ENCODE assay signal across 17 cellular contexts in the genomic region with DNA sequence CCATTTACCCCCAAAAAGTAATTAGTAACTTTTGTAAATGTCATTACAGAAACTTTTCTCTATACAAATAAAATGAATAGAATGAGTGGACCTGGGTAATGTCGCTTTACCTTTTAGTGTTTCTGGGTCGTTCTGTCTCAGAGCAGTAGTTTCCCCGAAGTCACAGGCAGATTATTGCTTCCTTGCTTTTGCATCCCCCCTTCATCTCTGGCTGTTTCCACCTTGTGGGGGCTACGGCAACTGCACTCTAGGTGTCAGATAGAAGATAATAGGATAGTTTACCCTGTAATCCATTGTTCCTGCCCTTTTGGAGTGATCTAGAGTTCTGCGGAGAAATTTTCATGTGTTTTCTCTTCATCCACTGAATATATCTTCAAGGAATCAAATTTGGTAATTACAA.
A peak's percentile ranks its signal among the peaks of the same experiment; 100 is the strongest.
DNase-seq lines count a peak whose midpoint lies in the region; ATAC-seq and TF ChIP-seq lines count a peak whose summit lies in the region.
"Had no signal": no experiment of that assay in that cellular context is flagged by ENCODE, and none has a peak within 500 bp of the region (broad histone marks: within the 10 kb centered on the region; RNA-seq: fewer than 3 reads in every experiment).

No MANE protein-coding gene starts in this region.

- no peaks in the 10 kb centered on the region for H3K4me1 Mint-ChIP-seq in naive thymus-derived CD4-positive, alpha-beta T cell
- H3K4me1 Mint-ChIP-seq: stimulated activated naive B cell treated with anti-CD40 and anti-IgM and Interleukin-4, amounts not matched to agents 10 μg/mL and 1 μg/mL and 100 μg/mL, for 72 hours had no signal

- intact Hi-C loops in A673 (cut with micrococcal nuclease; ENCODE audit: unreplicated experiment): no loop called here
- intact Hi-C loops in naive thymus-derived CD4-positive, alpha-beta T cell (cut with micrococcal nuclease): no loop called here

- TF ChIP-seq RAD21 in SK-N-SH (IDR thresholded peaks at IDR 0.05; ENCODE audit: low read length): peak; percentile 38

- H3K27me3 ChIP-seq in A673 (replicated peaks; ENCODE audit: insufficient read depth, low read depth, low read length, poor library complexity) (no peaks in the 10 kb centered on the region), HAP-1 (ENCODE audit: low read depth) (no peaks in the 10 kb centered on the region), SK-N-SH (ENCODE audit: insufficient read depth) (no peaks in the 10 kb centered on the region), foreskin keratinocyte (no peaks in the 10 kb centered on the region)
- no peaks in the 10 kb centered on the region for H3K27me3 ChIP-seq in naive thymus-derived CD4-positive, alpha-beta T cell (ENCODE audit: control insufficient read depth in 2 of 2, insufficient read depth in 2 of 2, low read length in 2 of 2)

- no peak for TF ChIP-seq CTCF in A673 (conservative IDR thresholded peaks at IDR 0.05; ENCODE audit: low read depth, low read length)
- peak; percentile 38 for TF ChIP-seq CTCF in SK-N-SH (IDR thresholded peaks at IDR 0.05)
- TF ChIP-seq CTCF in foreskin keratinocyte (conservative IDR thresholded peaks at IDR 0.05): peak; percentile 6
- no peak for TF ChIP-seq CTCF in GM13976 (IDR thresholded peaks at IDR 0.05; ENCODE audit: borderline replicate concordance, control extremely low read depth, extremely low read depth, insufficient read depth, missing control alignments)

- H3K27me3 Mint-ChIP-seq in naive thymus-derived CD4-positive, alpha-beta T cell: no peaks in the 10 kb centered on the region
- H3K27me3 Mint-ChIP-seq: stimulated activated naive B cell treated with anti-CD40 and anti-IgM and Interleukin-4, amounts not matched to agents 10 μg/mL and 1 μg/mL and 100 μg/mL, for 72 hours had no signal

- H3K9ac ChIP-seq in SK-N-SH: no peak overlapping the region

- peaks cover 9% of the 10 kb centered on the region for H3F3A ChIP-seq in SK-N-SH (replicated peaks; ENCODE audit: insufficient read depth)

- POLR2A ChIA-PET in A673 (lab: Charles Lee; ENCODE audit: low non-redundant PET) (no interaction called here), SK-N-SH (lab: Yijun Ruan, JAX) (no interaction called here)
- POLR2A ChIA-PET in naive thymus-derived CD4-positive, alpha-beta T cell (lab: Charles Lee): no interaction called here

- H3K79me2 ChIP-seq in SK-N-SH (ENCODE audit: insufficient read depth): peaks cover 47% of the 10 kb centered on the region

- H4K20me1 ChIP-seq in SK-N-SH (ENCODE audit: insufficient read depth): no peaks in the 10 kb centered on the region

- H3K9me2 ChIP-seq in SK-N-SH: no peaks in the 10 kb centered on the region

- no peak overlapping the region for H2AFZ ChIP-seq in SK-N-SH (ENCODE audit: low read depth)

- no peak overlapping the region for H3K4me2 ChIP-seq in SK-N-SH

- H3K4me3 Mint-ChIP-seq in naive thymus-derived CD4-positive, alpha-beta T cell: no peak overlapping the region
- H3K4me3 Mint-ChIP-seq: stimulated activated naive B cell treated with anti-CD40 and anti-IgM and Interleukin-4, amounts not matched to agents 10 μg/mL and 1 μg/mL and 100 μg/mL, for 72 hours had no signal

- no peak overlapping the region for H3K4me3 ChIP-seq in A673 (ENCODE audit: low read depth, low read length, poor library complexity, severe bottlenecking)
- no peak overlapping the region for H3K4me3 ChIP-seq in HAP-1
- H3K4me3 ChIP-seq in SK-N-SH (ENCODE audit: low read depth in 2 of 2, low read length in 1 of 2): no peak overlapping the region
- no peak overlapping the region for H3K4me3 ChIP-seq in naive thymus-derived CD4-positive, alpha-beta T cell (ENCODE audit: low read length)

- 90% methylated on average over 5 of the region's 5 CpGs for WGBS in SK-N-SH (ENCODE audit: low lambda C conversion rate)

- no TSS peak for BruUV-seq in A673 (replicated peaks; lab: Mats Ljungman, UMichigan)

- H3K36me3 Mint-ChIP-seq in naive thymus-derived CD4-positive, alpha-beta T cell: no peaks in the 10 kb centered on the region
- H3K36me3 Mint-ChIP-seq: stimulated activated naive B cell treated with anti-CD40 and anti-IgM and Interleukin-4, amounts not matched to agents 10 μg/mL and 1 μg/mL and 100 μg/mL, for 72 hours had no signal

- TF ChIP-seq EP300 in SK-N-SH (IDR thresholded peaks at IDR 0.05; ENCODE audit: borderline replicate concordance in 1 of 2, low read depth in 1 of 2, low read length in 1 of 2): no peak

- H3K36me3 ChIP-seq in A673 (ENCODE audit: insufficient read depth, low read length, poor library complexity, severe bottlenecking) (no peaks in the 10 kb centered on the region), HAP-1 (replicated peaks) (no peaks in the 10 kb centered on the region), SK-N-SH (replicated peaks in 1 of 2; ENCODE audit: control insufficient read depth in 1 of 2, insufficient read depth in 2 of 2, low read length in 1 of 2) (peaks cover 0 to 6% of the 10 kb centered on the region in 2 experiments)
- H3K36me3 ChIP-seq in naive thymus-derived CD4-positive, alpha-beta T cell (ENCODE audit: control insufficient read depth in 2 of 3, insufficient read depth in 3 of 3, low read length in 3 of 3): no peaks in the 10 kb centered on the region

- CTCF ChIA-PET in A673 (lab: Charles Lee): no interaction called here
- CTCF ChIA-PET in SK-N-SH (lab: Yijun Ruan, JAX): interaction anchor here (1.5 kb wide), 1 partner anchor 15 kb away, joined by 4 read pairs; no protein-coding TSS in a partner anchor
- CTCF ChIA-PET in naive thymus-derived CD4-positive, alpha-beta T cell (lab: Charles Lee): no interaction called here

- H3K27ac Mint-ChIP-seq in naive thymus-derived CD4-positive, alpha-beta T cell: no peak overlapping the region
- H3K27ac Mint-ChIP-seq: stimulated activated naive B cell treated with anti-CD40 and anti-IgM and Interleukin-4, amounts not matched to agents 10 μg/mL and 1 μg/mL and 100 μg/mL, for 72 hours had no signal

- DNase-seq in A673 (ENCODE audit: low spot score) (peak; percentile 5), HAP-1 (ENCODE audit: low spot score in 2 of 2) (peak; percentile 72), SK-N-SH (peak; percentile 25), foreskin keratinocyte (no peak), GM13976 (ENCODE audit: low spot score) (no peak)
- no peak for DNase-seq in naive thymus-derived CD4-positive, alpha-beta T cell
- DNase-seq: activated T-cell treated with anti-CD3 and anti-CD28 coated beads, Interleukin-2, amount 50 U/mL, for 48 hours; anterior cingulate cortex; effector CD4-positive, alpha-beta T cell; EL; MV-4-11; SHP77 treated with DMSO at 0.1 percent for 48 hours; stimulated activated naive B cell treated with anti-CD40 and anti-IgM and Interleukin-4, amounts not matched to agents 10 μg/mL and 1 μg/mL and 100 μg/mL, for 72 hours had no signal

- in situ Hi-C loops in HAP-1 (cut with MboI; ENCODE audit: low sequenced_read_pairs) (no loop called here), GM13976 (cut with MboI; ENCODE audit: low sequenced_read_pairs, unreplicated experiment) (no loop called here)

- no peak for ATAC-seq in foreskin keratinocyte
- ATAC-seq in GM18870 (IDR thresholded peaks at IDR 0.05; ENCODE audit: unreplicated experiment): no peak
- ATAC-seq in GM18867 (IDR thresholded peaks at IDR 0.05; ENCODE audit: unreplicated experiment): no peak
- ATAC-seq in naive thymus-derived CD4-positive, alpha-beta T cell: no peak
- ATAC-seq: activated CD4-positive, CD25-positive, alpha-beta regulatory T cell treated with anti-CD3 and anti-CD28 coated beads, Interleukin-2, amount 50 U/mL, for 24 hours; stimulated activated naive B cell treated with anti-CD40 and anti-IgM and Interleukin-4, amounts not matched to agents 10 μg/mL and 1 μg/mL and 100 μg/mL, for 72 hours had no signal

- no peaks in the 10 kb centered on the region for H3K9me3 ChIP-seq in A673 (ENCODE audit: low read depth, low read length, poor library complexity, severe bottlenecking)
- no peaks in the 10 kb centered on the region for H3K9me3 ChIP-seq in HAP-1
- no peaks in the 10 kb centered on the region for H3K9me3 ChIP-seq in SK-N-SH
- H3K9me3 ChIP-seq in naive thymus-derived CD4-positive, alpha-beta T cell (ENCODE audit: control insufficient read depth in 2 of 3, low read length in 3 of 3): no peaks in the 10 kb centered on the region

- H3K9me3 Mint-ChIP-seq in naive thymus-derived CD4-positive, alpha-beta T cell: peaks cover 0 to 6% (median 0%) of the 10 kb centered on the region in 11 donors

- H3K27ac ChIP-seq in A673 (ENCODE audit: low read depth, low read length, poor library complexity, severe bottlenecking) (no peak overlapping the region), SK-N-SH (ENCODE audit: low read depth in 2 of 2, low read length in 1 of 2) (no peak overlapping the region), foreskin keratinocyte (no peak overlapping the region)
- H3K27ac ChIP-seq in naive thymus-derived CD4-positive, alpha-beta T cell (ENCODE audit: low read depth, low read length): no peak overlapping the region
- H3K27ac ChIP-seq: HL-60 had no signal

- H3K4me1 ChIP-seq in A673 (ENCODE audit: insufficient read depth, low read length, poor library complexity, severe bottlenecking): no peaks in the 10 kb centered on the region
- peaks cover 12% of the 10 kb centered on the region for H3K4me1 ChIP-seq in HAP-1
- H3K4me1 ChIP-seq in SK-N-SH (ENCODE audit: control insufficient read depth in 1 of 2, insufficient read depth in 2 of 2, low read depth in 1 of 2, low read length in 1 of 2): peaks cover 0 to 11% of the 10 kb centered on the region in 2 experiments; a peak in 2 of 4 replicates
- H3K4me1 ChIP-seq in foreskin keratinocyte: no peaks in the 10 kb centered on the region
- no peaks in the 10 kb centered on the region for H3K4me1 ChIP-seq in naive thymus-derived CD4-positive, alpha-beta T cell (ENCODE audit: control insufficient read depth in 2 of 2, insufficient read depth in 2 of 2, low read length in 2 of 2)

TF ChIP-seq in SK-N-SH, 30 proteins besides CTCF, POLR2A, EP300 and RAD21 (continues in another document):
- TF ChIP-seq RFX5 (IDR thresholded peaks at IDR 0.05; ENCODE audit: low read length): no peak
- TF ChIP-seq MEF2A (IDR thresholded peaks at IDR 0.05; ENCODE audit: borderline replicate concordance, low read depth): no peak
- no peak for TF ChIP-seq GABPA (IDR thresholded peaks at IDR 0.05; ENCODE audit: low read depth)
- TF ChIP-seq, protein P1, sequence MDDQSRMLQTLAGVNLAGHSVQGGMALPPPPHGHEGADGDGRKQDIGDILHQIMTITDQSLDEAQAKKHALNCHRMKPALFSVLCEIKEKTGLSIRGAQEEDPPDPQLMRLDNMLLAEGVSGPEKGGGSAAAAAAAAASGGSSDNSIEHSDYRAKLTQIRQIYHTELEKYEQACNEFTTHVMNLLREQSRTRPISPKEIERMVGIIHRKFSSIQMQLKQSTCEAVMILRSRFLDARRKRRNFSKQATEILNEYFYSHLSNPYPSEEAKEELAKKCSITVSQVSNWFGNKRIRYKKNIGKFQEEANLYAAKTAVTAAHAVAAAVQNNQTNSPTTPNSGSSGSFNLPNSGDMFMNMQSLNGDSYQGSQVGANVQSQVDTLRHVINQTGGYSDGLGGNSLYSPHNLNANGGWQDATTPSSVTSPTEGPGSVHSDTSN (IDR thresholded peaks at IDR 0.05): no peak
- TF ChIP-seq TAF1 (IDR thresholded peaks at IDR 0.05; ENCODE audit: borderline replicate concordance, low read depth, low read length): no peak
- TF ChIP-seq RXRA (IDR thresholded peaks at IDR 0.05; ENCODE audit: borderline replicate concordance, low read depth): no peak
- TF ChIP-seq RCOR1 (IDR thresholded peaks at IDR 0.05; ENCODE audit: low read length): no peak

Comparison
In these comparisons a context has a peak if more than half of its experiments do, and no peak if none do; other contexts are left out.
1. DNase-seq: peak in A673 (single experiment), HAP-1 (2 of 2) and SK-N-SH (single experiment); none in foreskin keratinocyte (0 of 2), naive thymus-derived CD4-positive, alpha-beta T cell (0 of 9) and GM13976 (single experiment).
2. CTCF ChIP-seq: peak in SK-N-SH (single experiment) and foreskin keratinocyte (single experiment); none in A673 (single experiment) and GM13976 (single experiment).